In the genomic region with DNA sequence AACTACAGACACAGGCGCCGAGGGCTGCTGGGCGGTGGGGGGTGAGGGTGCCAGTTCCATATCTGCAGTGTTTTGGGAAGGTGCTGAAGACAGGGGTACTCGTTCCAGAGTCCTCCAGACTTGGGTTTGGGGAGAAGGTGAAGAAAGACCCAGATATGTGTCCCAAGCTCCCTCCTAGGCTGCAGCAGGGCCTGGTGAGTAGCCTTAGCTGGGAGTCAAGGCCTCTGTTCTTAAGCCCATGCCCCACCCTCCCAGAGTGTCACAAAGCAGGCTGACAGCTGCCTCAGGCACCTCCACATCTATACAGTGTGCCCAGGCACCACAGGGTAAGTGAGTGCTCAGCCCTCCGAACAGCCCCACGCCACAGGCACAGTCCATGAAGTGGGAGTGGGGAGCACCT, we compare ENCODE assay signal across 1 cellular context.
TF ChIP-seq lines count a peak whose summit lies in the region.

No MANE protein-coding gene starts in this region.

TF ChIP-seq in SK-N-SH treated with all-trans-retinoic acid at 6 μM for 48 hours, 23 proteins besides CTCF, POLR2A, EP300 and RAD21 (continued from another document):
- no peak for TF ChIP-seq PPARA (CRISPR knock-in tag; IDR thresholded peaks at IDR 0.05; ENCODE audit: borderline replicate concordance)
- TF ChIP-seq, protein P1, sequence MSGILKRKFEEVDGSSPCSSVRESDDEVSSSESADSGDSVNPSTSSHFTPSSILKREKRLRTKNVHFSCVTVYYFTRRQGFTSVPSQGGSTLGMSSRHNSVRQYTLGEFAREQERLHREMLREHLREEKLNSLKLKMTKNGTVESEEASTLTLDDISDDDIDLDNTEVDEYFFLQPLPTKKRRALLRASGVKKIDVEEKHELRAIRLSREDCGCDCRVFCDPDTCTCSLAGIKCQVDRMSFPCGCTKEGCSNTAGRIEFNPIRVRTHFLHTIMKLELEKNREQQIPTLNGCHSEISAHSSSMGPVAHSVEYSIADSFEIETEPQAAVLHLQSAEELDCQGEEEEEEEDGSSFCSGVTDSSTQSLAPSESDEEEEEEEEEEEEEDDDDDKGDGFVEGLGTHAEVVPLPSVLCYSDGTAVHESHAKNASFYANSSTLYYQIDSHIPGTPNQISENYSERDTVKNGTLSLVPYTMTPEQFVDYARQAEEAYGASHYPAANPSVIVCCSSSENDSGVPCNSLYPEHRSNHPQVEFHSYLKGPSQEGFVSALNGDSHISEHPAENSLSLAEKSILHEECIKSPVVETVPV (CRISPR knock-in tag; IDR thresholded peaks at IDR 0.05): no peak
- TF ChIP-seq, protein P2, sequence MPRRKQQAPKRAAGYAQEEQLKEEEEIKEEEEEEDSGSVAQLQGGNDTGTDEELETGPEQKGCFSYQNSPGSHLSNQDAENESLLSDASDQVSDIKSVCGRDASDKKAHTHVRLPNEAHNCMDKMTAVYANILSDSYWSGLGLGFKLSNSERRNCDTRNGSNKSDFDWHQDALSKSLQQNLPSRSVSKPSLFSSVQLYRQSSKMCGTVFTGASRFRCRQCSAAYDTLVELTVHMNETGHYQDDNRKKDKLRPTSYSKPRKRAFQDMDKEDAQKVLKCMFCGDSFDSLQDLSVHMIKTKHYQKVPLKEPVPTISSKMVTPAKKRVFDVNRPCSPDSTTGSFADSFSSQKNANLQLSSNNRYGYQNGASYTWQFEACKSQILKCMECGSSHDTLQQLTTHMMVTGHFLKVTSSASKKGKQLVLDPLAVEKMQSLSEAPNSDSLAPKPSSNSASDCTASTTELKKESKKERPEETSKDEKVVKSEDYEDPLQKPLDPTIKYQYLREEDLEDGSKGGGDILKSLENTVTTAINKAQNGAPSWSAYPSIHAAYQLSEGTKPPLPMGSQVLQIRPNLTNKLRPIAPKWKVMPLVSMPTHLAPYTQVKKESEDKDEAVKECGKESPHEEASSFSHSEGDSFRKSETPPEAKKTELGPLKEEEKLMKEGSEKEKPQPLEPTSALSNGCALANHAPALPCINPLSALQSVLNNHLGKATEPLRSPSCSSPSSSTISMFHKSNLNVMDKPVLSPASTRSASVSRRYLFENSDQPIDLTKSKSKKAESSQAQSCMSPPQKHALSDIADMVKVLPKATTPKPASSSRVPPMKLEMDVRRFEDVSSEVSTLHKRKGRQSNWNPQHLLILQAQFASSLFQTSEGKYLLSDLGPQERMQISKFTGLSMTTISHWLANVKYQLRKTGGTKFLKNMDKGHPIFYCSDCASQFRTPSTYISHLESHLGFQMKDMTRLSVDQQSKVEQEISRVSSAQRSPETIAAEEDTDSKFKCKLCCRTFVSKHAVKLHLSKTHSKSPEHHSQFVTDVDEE (CRISPR knock-in tag; IDR thresholded peaks at IDR 0.05): no peak
- no peak for TF ChIP-seq ZC3H10 (CRISPR knock-in tag; IDR thresholded peaks at IDR 0.05)
- TF ChIP-seq ESRRG (CRISPR knock-in tag; IDR thresholded peaks at IDR 0.05): no peak
- TF ChIP-seq OSR1 (CRISPR knock-in tag; IDR thresholded peaks at IDR 0.05): no peak
- TF ChIP-seq, protein P3, sequence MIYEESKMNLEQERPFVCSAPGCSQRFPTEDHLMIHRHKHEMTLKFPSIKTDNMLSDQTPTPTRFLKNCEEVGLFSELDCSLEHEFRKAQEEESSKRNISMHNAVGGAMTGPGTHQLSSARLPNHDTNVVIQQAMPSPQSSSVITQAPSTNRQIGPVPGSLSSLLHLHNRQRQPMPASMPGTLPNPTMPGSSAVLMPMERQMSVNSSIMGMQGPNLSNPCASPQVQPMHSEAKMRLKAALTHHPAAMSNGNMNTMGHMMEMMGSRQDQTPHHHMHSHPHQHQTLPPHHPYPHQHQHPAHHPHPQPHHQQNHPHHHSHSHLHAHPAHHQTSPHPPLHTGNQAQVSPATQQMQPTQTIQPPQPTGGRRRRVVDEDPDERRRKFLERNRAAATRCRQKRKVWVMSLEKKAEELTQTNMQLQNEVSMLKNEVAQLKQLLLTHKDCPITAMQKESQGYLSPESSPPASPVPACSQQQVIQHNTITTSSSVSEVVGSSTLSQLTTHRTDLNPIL (CRISPR knock-in tag; IDR thresholded peaks at IDR 0.05; ENCODE audit: low read depth): no peak
- TF ChIP-seq ISL1 (CRISPR knock-in tag; IDR thresholded peaks at IDR 0.05): no peak
- TF ChIP-seq ZNF70 (CRISPR knock-in tag; IDR thresholded peaks at IDR 0.05): no peak
